Comparison of ENCODE assay signal across 8 cellular contexts in genomic region chr6:35727206-35727934, GRCh38. TPM values are rescaled to one million over a fixed set of nuclear protein-coding genes. Genes with fewer than 3 reads are reported as not detected.
DNase-seq lines count a peak whose midpoint lies in the region; ATAC-seq lines count a peak whose summit lies in the region.

No MANE protein-coding gene starts in this region.

- no peaks in the 10 kb centered on the region for H3K36me3 Mint-ChIP-seq in CD4-positive, CD25-positive, alpha-beta regulatory T cell

- DNase-seq in CD4-positive, CD25-positive, alpha-beta regulatory T cell = no peak
- DNase-seq in SHP77 treated with DMSO at 0.1 percent for 48 hours (lab: John Stamatoyannopoulos, UW) (peak; percentile 64), left lobe of liver (ENCODE audit: low spot score) (peak; percentile 95)
- DNase-seq in stimulated activated naive CD8-positive, alpha-beta T cell treated with anti-CD3 and anti-CD28 coated beads, Interleukin-15, Interleukin-2, amounts not matched to agents 100 U/mL and 50 U/mL, for 24 hours = peak; percentile 58

- H3K27me3 ChIP-seq in CD4-positive, CD25-positive, alpha-beta regulatory T cell (ENCODE audit: control insufficient read depth, insufficient read depth, low read length) = no peaks in the 10 kb centered on the region
- H3K27me3 ChIP-seq in HUES48 (ENCODE audit: control insufficient read depth, insufficient read depth, low read length) (peaks cover 36% of the 10 kb centered on the region), duodenal mucosa (ENCODE audit: control insufficient read depth in 1 of 2, insufficient read depth in 2 of 2, low read length in 2 of 2) (no peaks in the 10 kb centered on the region)

- H3K4me1 ChIP-seq in CD4-positive, CD25-positive, alpha-beta regulatory T cell (ENCODE audit: control insufficient read depth, insufficient read depth, low read length, poor library complexity, severe bottlenecking) = peaks cover 67% of the 10 kb centered on the region
- H3K4me1 ChIP-seq in HUES48 (ENCODE audit: control insufficient read depth, insufficient read depth, low read length) (peaks cover 36% of the 10 kb centered on the region), duodenal mucosa (ENCODE audit: control insufficient read depth in 1 of 2, insufficient read depth in 2 of 2, low read length in 2 of 2) (peaks cover 62 to 77% of the 10 kb centered on the region in 2 donors)

- H3K9me3 Mint-ChIP-seq in CD4-positive, CD25-positive, alpha-beta regulatory T cell = no peaks in the 10 kb centered on the region

- H3K9ac ChIP-seq in HUES48 (ENCODE audit: low read depth, low read length) (peak overlapping the region; percentile 75), duodenal mucosa (ENCODE audit: low read depth in 1 of 2, low read length in 2 of 2) (peak overlapping the region; percentile 78 to 79)

- peak overlapping the region; percentile 90 for H3K27ac ChIP-seq in CD4-positive, CD25-positive, alpha-beta regulatory T cell (ENCODE audit: insufficient read depth, low read length, poor library complexity, severe bottlenecking)
- peak overlapping the region; percentile 77 for H3K27ac ChIP-seq in HUES48 (ENCODE audit: low read depth, low read length)
- H3K27ac ChIP-seq in duodenal mucosa (ENCODE audit: low read depth, low read length) = peak overlapping the region; percentile 98

- H3K27ac Mint-ChIP-seq in CD4-positive, CD25-positive, alpha-beta regulatory T cell = peak overlapping the region; percentile 90 to 96 (median 91)

- H3K27me3 Mint-ChIP-seq in CD4-positive, CD25-positive, alpha-beta regulatory T cell = peaks cover 3% of the 10 kb centered on the region

- H3K4me1 Mint-ChIP-seq in CD4-positive, CD25-positive, alpha-beta regulatory T cell = peaks cover 9 to 84% (median 60%) of the 10 kb centered on the region in 4 donors

- no peaks in the 10 kb centered on the region for H3K9me3 ChIP-seq in CD4-positive, CD25-positive, alpha-beta regulatory T cell (ENCODE audit: control insufficient read depth in 2 of 2, low read length in 2 of 2)
- H3K9me3 ChIP-seq in HUES48 (ENCODE audit: control insufficient read depth, insufficient read depth, low read length) (no peaks in the 10 kb centered on the region), duodenal mucosa (ENCODE audit: control insufficient read depth in 1 of 2, low read length in 2 of 2) (no peaks in the 10 kb centered on the region)

- H3K4me3 ChIP-seq in CD4-positive, CD25-positive, alpha-beta regulatory T cell (ENCODE audit: low read depth, low read length) = peak overlapping the region; percentile 58
- H3K4me3 ChIP-seq in HUES48 (ENCODE audit: low read depth, low read length) (peak overlapping the region; percentile 85), duodenal mucosa (ENCODE audit: low read depth in 1 of 2, low read length in 2 of 2) (peak overlapping the region; percentile 61 to 63)

- H3K36me3 ChIP-seq in CD4-positive, CD25-positive, alpha-beta regulatory T cell (ENCODE audit: control insufficient read depth, insufficient read depth, low read length) = no peaks in the 10 kb centered on the region
- no peaks in the 10 kb centered on the region for H3K36me3 ChIP-seq in HUES48 (ENCODE audit: control insufficient read depth, insufficient read depth, low read length)
- H3K36me3 ChIP-seq in duodenal mucosa (ENCODE audit: control insufficient read depth in 1 of 2, insufficient read depth in 2 of 2, low read length in 2 of 2) = no peaks in the 10 kb centered on the region

- peak; percentile 2 to 3 for ATAC-seq in CD4-positive, CD25-positive, alpha-beta regulatory T cell (ENCODE audit: low read depth in 2 of 2)
- peak; percentile 14 for ATAC-seq in GM18909 (IDR thresholded peaks at IDR 0.05; ENCODE audit: poor library complexity, unreplicated experiment)
- ATAC-seq in left lobe of liver = peak; percentile 10
- ATAC-seq in stimulated activated naive CD8-positive, alpha-beta T cell treated with anti-CD3 and anti-CD28 coated beads, Interleukin-15, Interleukin-2, amounts not matched to agents 100 U/mL and 50 U/mL, for 24 hours = peak; percentile 3
- ATAC-seq in HG03457 (IDR thresholded peaks at IDR 0.05; ENCODE audit: unreplicated experiment) = no peak

- H3K4me3 Mint-ChIP-seq in CD4-positive, CD25-positive, alpha-beta regulatory T cell = peak overlapping the region; percentile 84 to 91 (median 85)

RNA-seq across cellular contexts. Expression of gene ARMC12, which starts 9.5 kb away (rescaled TPM):
- 0.57 TPM for total RNA-seq in CD4-positive, CD25-positive, alpha-beta regulatory T cell
- not detected for polyA plus RNA-seq in CD4-positive, CD25-positive, alpha-beta regulatory T cell
- 4.6 TPM for total RNA-seq in left lobe of liver

RNA-seq across cellular contexts. Expression of gene FKBP5, which starts 38.7 kb away (rescaled TPM):
- 55.0 TPM for total RNA-seq in CD4-positive, CD25-positive, alpha-beta regulatory T cell
- polyA plus RNA-seq in CD4-positive, CD25-positive, alpha-beta regulatory T cell = 100 to 1,000 TPM in 2 of 4 donors, 10 to 100 TPM in 2; 27.5 to 157 (median 106) TPM
- total RNA-seq in left lobe of liver = 156 TPM

RNA-seq across cellular contexts. Expression of gene CLPSL2, which starts 49.0 kb away (rescaled TPM):
- total RNA-seq in CD4-positive, CD25-positive, alpha-beta regulatory T cell = not detected
- polyA plus RNA-seq in CD4-positive, CD25-positive, alpha-beta regulatory T cell = not detected
- not detected for total RNA-seq in left lobe of liver

RNA-seq across cellular contexts. Expression of gene CLPSL1, which starts 53.4 kb away (rescaled TPM):
- total RNA-seq in CD4-positive, CD25-positive, alpha-beta regulatory T cell = not detected
- not detected for polyA plus RNA-seq in CD4-positive, CD25-positive, alpha-beta regulatory T cell
- total RNA-seq in left lobe of liver = not detected

Comparison
In these comparisons a context has a peak if more than half of its experiments do, and no peak if none do; other contexts are left out.
1. DNase-seq: peak in SHP77 treated with DMSO at 0.1 percent for 48 hours (single experiment), left lobe of liver (single experiment) and stimulated activated naive CD8-positive, alpha-beta T cell treated with anti-CD3 and anti-CD28 coated beads, Interleukin-15, Interleukin-2, amounts not matched to agents 100 U/mL and 50 U/mL, for 24 hours (single experiment); none in CD4-positive, CD25-positive, alpha-beta regulatory T cell (0 of 3).
2. Peak in every context shown above with its lines, with median percentiles within 50 percentile points of each other: H3K27ac ChIP-seq and H3K4me3 ChIP-seq.